In genomic region chr1:201348211-201348566, GRCh38 we compare ENCODE assay signal across 8 cellular contexts. TPM values are rescaled to one million over a fixed set of nuclear protein-coding genes. Genes with fewer than 3 reads are reported as not detected.
A peak's percentile ranks its signal among the peaks of the same experiment; 100 is the strongest.
DNase-seq lines count a peak whose midpoint lies in the region; ATAC-seq and TF ChIP-seq lines count a peak whose summit lies in the region.

No MANE protein-coding gene starts in this region.

- DNase-seq in CD14-positive monocyte (ENCODE audit: low spot score) = no peak
- DNase-seq in GM23338 (ENCODE audit: low spot score) = peak; percentile 92
- peak; percentile 25 for DNase-seq in NCI-H226
- peak; percentile 16 for DNase-seq in astrocyte of the cerebellum (ENCODE audit: low read depth)
- DNase-seq in iris pigment epithelial cell (ENCODE audit: low read depth) = peak; percentile 49
- DNase-seq in stromal cell of bone marrow (ENCODE audit: low read depth) = peak; percentile 22
- DNase-seq in activated effector memory CD4-positive, alpha-beta T cell treated with anti-CD3 and anti-CD28 coated beads, Interleukin-2, amount 50 U/mL, for 16 hours = no peak

- H3K27ac Mint-ChIP-seq in CD14-positive monocyte = no peak overlapping the region
- H3K27ac Mint-ChIP-seq in GM23338 = peak overlapping the region; percentile 70; the same call in 1 of the 2 replicates

- H3K27me3 Mint-ChIP-seq in CD14-positive monocyte (ENCODE audit: low read depth in 3 of 3) (peaks cover 9 to 20% (median 13%) of the 10 kb centered on the region in 3 donors), GM23338 (ENCODE audit: insufficient read depth, low read depth, poor library complexity) (peaks cover 10% of the 10 kb centered on the region)

- H3K4me3 Mint-ChIP-seq in CD14-positive monocyte (no peak overlapping the region), GM23338 (peak overlapping the region; percentile 19; the same call in 1 of the 3 replicates)

- peaks cover 19% of the 10 kb centered on the region for H3K4me1 ChIP-seq in GM23338 (ENCODE audit: insufficient read depth)

- H3K27me3 ChIP-seq in GM23338 (ENCODE audit: insufficient read depth) = no peaks in the 10 kb centered on the region

- peak overlapping the region; percentile 85; the same call in 1 of the 2 replicates for H3K27ac ChIP-seq in GM23338 (ENCODE audit: low read depth)

- H3K4me1 Mint-ChIP-seq in CD14-positive monocyte = no peaks in the 10 kb centered on the region
- peaks cover 39% of the 10 kb centered on the region for H3K4me1 Mint-ChIP-seq in GM23338

- no peak overlapping the region for H3K4me3 ChIP-seq in GM23338
- no peak overlapping the region for H3K4me3 ChIP-seq in astrocyte of the cerebellum (ENCODE audit: low read depth, low read length)

- H2AFZ ChIP-seq in GM23338 = peak overlapping the region; percentile 70; the same call in 1 of the 2 replicates

- H3K4me2 ChIP-seq in GM23338 = peak overlapping the region; percentile 73; the same call in 1 of the 2 replicates

- no peaks in the 10 kb centered on the region for H3K79me2 ChIP-seq in GM23338 (replicated peaks; ENCODE audit: insufficient read depth)

- H4K20me1 ChIP-seq in GM23338 (replicated peaks; ENCODE audit: insufficient read depth) = no peaks in the 10 kb centered on the region

- TF ChIP-seq CTCF in CD14-positive monocyte (IDR thresholded peaks at IDR 0.05) = peak; percentile 38
- peak; percentile 72 to 88 for TF ChIP-seq CTCF in GM23338 (conservative IDR thresholded peaks at IDR 0.05; ENCODE audit: low read depth in 2 of 2)
- TF ChIP-seq CTCF in astrocyte of the cerebellum (IDR thresholded peaks at IDR 0.05; ENCODE audit: low read depth, low read length, missing control alignments) = peak; percentile 69

- peaks cover 4% of the 10 kb centered on the region; the same call in 1 of the 2 replicates for H3F3A ChIP-seq in GM23338 (replicated peaks; ENCODE audit: low read depth)

- H3K36me3 Mint-ChIP-seq in CD14-positive monocyte (no peaks in the 10 kb centered on the region), GM23338 (ENCODE audit: low read depth) (no peaks in the 10 kb centered on the region)

- no peaks in the 10 kb centered on the region for H3K36me3 ChIP-seq in GM23338 (ENCODE audit: insufficient read depth)

- in situ Hi-C loops in astrocyte of the cerebellum (cut with HindIII; ENCODE audit: low sequenced_read_pairs) = no loop called here

- intact Hi-C loops in CD14-positive monocyte (cut with micrococcal nuclease) = no loop called here

- H3K9me2 ChIP-seq in GM23338 (ENCODE audit: insufficient read depth) = peaks cover 3% of the 10 kb centered on the region; the same call in 1 of the 2 replicates

- ATAC-seq in GM23338 (peak; percentile 89), HG03460 (IDR thresholded peaks at IDR 0.05; ENCODE audit: unreplicated experiment) (no peak)

- H3K9me3 Mint-ChIP-seq in CD14-positive monocyte = no peaks in the 10 kb centered on the region
- no peaks in the 10 kb centered on the region; the same call in 2 of the 3 replicates for H3K9me3 Mint-ChIP-seq in GM23338

TF ChIP-seq in GM23338, 12 proteins besides CTCF, POLR2A, EP300 and RAD21 (continues in another document):
- TF ChIP-seq JUNB (IDR thresholded peaks at IDR 0.05; ENCODE audit: unreplicated experiment) (no peak), ETS1 (IDR thresholded peaks at IDR 0.05) (no peak), EZH2phosphoT487 (IDR thresholded peaks at IDR 0.05; ENCODE audit: unreplicated experiment) (no peak), CREB1 (CRISPR knock-in tag; IDR thresholded peaks at IDR 0.05; ENCODE audit: low read depth) (no peak), ZNF114 (CRISPR knock-in tag; IDR thresholded peaks at IDR 0.05) (no peak), EZH2 (IDR thresholded peaks at IDR 0.05; ENCODE audit: low read depth, unreplicated experiment) (no peak), POLR2AphosphoS5 (IDR thresholded peaks at IDR 0.05; ENCODE audit: low read depth) (no peak), STAT1 (IDR thresholded peaks at IDR 0.05; ENCODE audit: unreplicated experiment) (no peak), ZNF331 (CRISPR knock-in tag; IDR thresholded peaks at IDR 0.05; ENCODE audit: low read depth) (no peak), NANOG (IDR thresholded peaks at IDR 0.05; ENCODE audit: borderline replicate concordance) (no peak), REST (IDR thresholded peaks at IDR 0.05; ENCODE audit: unreplicated experiment) (no peak)

RNA-seq across cellular contexts. Expression of gene TNNT2, which starts 29.3 kb away (rescaled TPM):
- polyA plus RNA-seq in CD14-positive monocyte = not detected
- total RNA-seq in GM23338 (2014; rRNA removed; shearing (Covaris generic)) = 4.5 and 7.5 TPM in 2 replicates
- 19.1 and 25.3 TPM in 2 replicates for polyA plus RNA-seq in GM23338 (2016; fragmentation: Nextera tagmentation; extraction: Ambion mirVana)

RNA-seq across cellular contexts. Expression of gene LAD1, which starts 50.9 kb away (rescaled TPM):
- not detected for polyA plus RNA-seq in CD14-positive monocyte
- total RNA-seq in GM23338 (2014; rRNA removed; shearing (Covaris generic)) = 17.6 and 22.3 TPM in 2 replicates
- polyA plus RNA-seq in GM23338 (2016; fragmentation: Nextera tagmentation; extraction: Ambion mirVana) = 18.0 and 18.9 TPM in 2 replicates

Comparison
In these comparisons a context has a peak if more than half of its experiments do, and no peak if none do; other contexts are left out.
1. DNase-seq: peak in GM23338 (single experiment), NCI-H226 (single experiment), astrocyte of the cerebellum (single experiment), iris pigment epithelial cell (single experiment) and stromal cell of bone marrow (single experiment); none in CD14-positive monocyte (single experiment) and activated effector memory CD4-positive, alpha-beta T cell treated with anti-CD3 and anti-CD28 coated beads, Interleukin-2, amount 50 U/mL, for 16 hours (single experiment).
2. RNA of gene TNNT2, which starts 29.3 kb away (polyA plus RNA-seq): 19.1 to 25.3 TPM in GM23338; not detected in CD14-positive monocyte; every median in the first group is over 10 times any median in the second.
3. RNA of gene LAD1, which starts 50.9 kb away (polyA plus RNA-seq): 18.0 to 18.9 TPM in GM23338; not detected in CD14-positive monocyte; every median in the first group is over 10 times any median in the second.
4. Peak in every context shown above with its lines, with median percentiles within 50 percentile points of each other: CTCF ChIP-seq.